In genomic region chr11:119019996-119020395, GRCh38 we compare ENCODE assay signal across 2 cellular contexts.
TF ChIP-seq lines count a peak whose summit lies in the region.

No MANE protein-coding gene starts in this region.

TF ChIP-seq in HCT116, 20 proteins besides CTCF, POLR2A, EP300 and RAD21:
- no peak for TF ChIP-seq CEBPB (IDR thresholded peaks at IDR 0.05; ENCODE audit: low read depth)
- TF ChIP-seq ATF3 (IDR thresholded peaks at IDR 0.05) = no peak
- TF ChIP-seq EZH2phosphoT487 (IDR thresholded peaks at IDR 0.05; ENCODE audit: borderline replicate concordance) = no peak
- TF ChIP-seq SIN3A (IDR thresholded peaks at IDR 0.05; ENCODE audit: low read depth) = no peak
- no peak for TF ChIP-seq POLR2AphosphoS5 (IDR thresholded peaks at IDR 0.05; ENCODE audit: low read depth, low read length)
- TF ChIP-seq, protein P1, sequence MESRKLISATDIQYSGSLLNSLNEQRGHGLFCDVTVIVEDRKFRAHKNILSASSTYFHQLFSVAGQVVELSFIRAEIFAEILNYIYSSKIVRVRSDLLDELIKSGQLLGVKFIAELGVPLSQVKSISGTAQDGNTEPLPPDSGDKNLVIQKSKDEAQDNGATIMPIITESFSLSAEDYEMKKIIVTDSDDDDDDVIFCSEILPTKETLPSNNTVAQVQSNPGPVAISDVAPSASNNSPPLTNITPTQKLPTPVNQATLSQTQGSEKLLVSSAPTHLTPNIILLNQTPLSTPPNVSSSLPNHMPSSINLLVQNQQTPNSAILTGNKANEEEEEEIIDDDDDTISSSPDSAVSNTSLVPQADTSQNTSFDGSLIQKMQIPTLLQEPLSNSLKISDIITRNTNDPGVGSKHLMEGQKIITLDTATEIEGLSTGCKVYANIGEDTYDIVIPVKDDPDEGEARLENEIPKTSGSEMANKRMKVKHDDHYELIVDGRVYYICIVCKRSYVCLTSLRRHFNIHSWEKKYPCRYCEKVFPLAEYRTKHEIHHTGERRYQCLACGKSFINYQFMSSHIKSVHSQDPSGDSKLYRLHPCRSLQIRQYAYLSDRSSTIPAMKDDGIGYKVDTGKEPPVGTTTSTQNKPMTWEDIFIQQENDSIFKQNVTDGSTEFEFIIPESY (IDR thresholded peaks at IDR 0.05; ENCODE audit: extremely low read depth, insufficient replicate concordance, low read length) = no peak
- no peak for TF ChIP-seq ELF1 (IDR thresholded peaks at IDR 0.05; ENCODE audit: borderline replicate concordance, low read depth)
- no peak for TF ChIP-seq FOSL1 (IDR thresholded peaks at IDR 0.05; ENCODE audit: low read depth)
- no peak for TF ChIP-seq ZNF274 (IDR thresholded peaks at IDR 0.05; ENCODE audit: low read depth, low read length)
- no peak for TF ChIP-seq EZH2 (IDR thresholded peaks at IDR 0.05)
- no peak for TF ChIP-seq ZFX (IDR thresholded peaks at IDR 0.05)
- TF ChIP-seq JUND (IDR thresholded peaks at IDR 0.05) = no peak
- TF ChIP-seq SRF (IDR thresholded peaks at IDR 0.05; ENCODE audit: low read depth) = no peak
- no peak for TF ChIP-seq YY1 (IDR thresholded peaks at IDR 0.05; ENCODE audit: extremely low read depth, insufficient replicate concordance, low read depth, low read length)
- no peak for TF ChIP-seq TCF7L2 (IDR thresholded peaks at IDR 0.05; ENCODE audit: borderline replicate concordance, extremely low read depth, insufficient read depth, insufficient read length)
- TF ChIP-seq, protein P2, sequence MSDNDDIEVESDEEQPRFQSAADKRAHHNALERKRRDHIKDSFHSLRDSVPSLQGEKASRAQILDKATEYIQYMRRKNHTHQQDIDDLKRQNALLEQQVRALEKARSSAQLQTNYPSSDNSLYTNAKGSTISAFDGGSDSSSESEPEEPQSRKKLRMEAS (IDR thresholded peaks at IDR 0.05) = no peak
- no peak for TF ChIP-seq SP1 (IDR thresholded peaks at IDR 0.05; ENCODE audit: low read depth)
- TF ChIP-seq EGR1 (IDR thresholded peaks at IDR 0.05; ENCODE audit: low read depth) = no peak
- TF ChIP-seq, protein P3, sequence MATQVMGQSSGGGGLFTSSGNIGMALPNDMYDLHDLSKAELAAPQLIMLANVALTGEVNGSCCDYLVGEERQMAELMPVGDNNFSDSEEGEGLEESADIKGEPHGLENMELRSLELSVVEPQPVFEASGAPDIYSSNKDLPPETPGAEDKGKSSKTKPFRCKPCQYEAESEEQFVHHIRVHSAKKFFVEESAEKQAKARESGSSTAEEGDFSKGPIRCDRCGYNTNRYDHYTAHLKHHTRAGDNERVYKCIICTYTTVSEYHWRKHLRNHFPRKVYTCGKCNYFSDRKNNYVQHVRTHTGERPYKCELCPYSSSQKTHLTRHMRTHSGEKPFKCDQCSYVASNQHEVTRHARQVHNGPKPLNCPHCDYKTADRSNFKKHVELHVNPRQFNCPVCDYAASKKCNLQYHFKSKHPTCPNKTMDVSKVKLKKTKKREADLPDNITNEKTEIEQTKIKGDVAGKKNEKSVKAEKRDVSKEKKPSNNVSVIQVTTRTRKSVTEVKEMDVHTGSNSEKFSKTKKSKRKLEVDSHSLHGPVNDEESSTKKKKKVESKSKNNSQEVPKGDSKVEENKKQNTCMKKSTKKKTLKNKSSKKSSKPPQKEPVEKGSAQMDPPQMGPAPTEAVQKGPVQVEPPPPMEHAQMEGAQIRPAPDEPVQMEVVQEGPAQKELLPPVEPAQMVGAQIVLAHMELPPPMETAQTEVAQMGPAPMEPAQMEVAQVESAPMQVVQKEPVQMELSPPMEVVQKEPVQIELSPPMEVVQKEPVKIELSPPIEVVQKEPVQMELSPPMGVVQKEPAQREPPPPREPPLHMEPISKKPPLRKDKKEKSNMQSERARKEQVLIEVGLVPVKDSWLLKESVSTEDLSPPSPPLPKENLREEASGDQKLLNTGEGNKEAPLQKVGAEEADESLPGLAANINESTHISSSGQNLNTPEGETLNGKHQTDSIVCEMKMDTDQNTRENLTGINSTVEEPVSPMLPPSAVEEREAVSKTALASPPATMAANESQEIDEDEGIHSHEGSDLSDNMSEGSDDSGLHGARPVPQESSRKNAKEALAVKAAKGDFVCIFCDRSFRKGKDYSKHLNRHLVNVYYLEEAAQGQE (IDR thresholded peaks at IDR 0.05; ENCODE audit: low read depth) = no peak
TF ChIP-seq in HCT116: peak in this region for 0.

TF ChIP-seq in K562, 482 proteins besides CTCF, POLR2A, EP300 and RAD21:
- TF ChIP-seq NR4A1 (CRISPR knock-in tag; IDR thresholded peaks at IDR 0.05) (no peak), NR4A1 (tag; IDR thresholded peaks at IDR 0.05) (no peak), DLX4 (CRISPR knock-in tag; IDR thresholded peaks at IDR 0.05) (no peak), PTRF (tag; IDR thresholded peaks at IDR 0.05) (no peak), NONO (IDR thresholded peaks at IDR 0.05; ENCODE audit: low read depth in 2 of 2, low read length in 1 of 2) (no peak), ZNF197 (CRISPR knock-in tag; IDR thresholded peaks at IDR 0.05; ENCODE audit: low read depth) (no peak), ZNF431 (CRISPR knock-in tag; IDR thresholded peaks at IDR 0.05) (no peak), KDM4B (IDR thresholded peaks at IDR 0.05; ENCODE audit: borderline replicate concordance in 2 of 2, low read depth in 1 of 2) (no peak), NFRKB (IDR thresholded peaks at IDR 0.05; ENCODE audit: low read depth) (no peak)
